1 cellular context compared by ENCODE assay signal in the genomic region with DNA sequence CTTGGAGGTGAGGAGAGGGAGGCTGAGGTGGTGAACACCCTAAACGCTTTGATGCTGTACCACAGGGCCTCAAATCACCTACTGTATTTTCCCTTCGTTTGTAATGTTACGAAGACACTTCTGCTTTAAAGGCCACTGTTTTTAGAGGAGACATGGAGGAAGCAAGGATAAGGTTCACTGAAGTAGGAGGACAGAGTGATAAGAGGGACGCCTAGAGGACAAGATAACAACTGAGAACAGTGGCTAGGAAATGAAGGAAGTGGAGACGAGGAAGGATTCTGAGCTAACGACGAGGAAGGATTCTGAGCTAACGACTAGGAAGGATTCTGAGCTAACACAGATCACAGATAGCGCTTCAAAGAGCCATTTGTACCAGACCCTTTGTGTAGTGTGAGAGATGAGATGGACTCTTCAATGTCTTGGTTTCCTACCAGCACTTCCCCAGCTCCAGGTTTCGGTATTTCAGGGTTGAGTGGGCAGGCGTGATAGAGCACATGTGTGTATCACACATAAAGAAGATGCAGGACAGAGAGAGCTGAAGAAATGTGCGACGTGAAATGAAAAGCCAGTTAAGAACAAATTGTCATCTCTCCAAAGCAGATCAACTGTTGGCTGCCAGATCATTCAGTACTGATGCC.
A peak's percentile ranks its signal among the peaks of the same experiment; 100 is the strongest.
TF ChIP-seq lines count a peak whose summit lies in the region.

No MANE protein-coding gene starts in this region.

TF ChIP-seq in K562, 482 proteins besides CTCF, POLR2A, EP300 and RAD21 (continued from another document and continues in another):
- TF ChIP-seq, protein P1, sequence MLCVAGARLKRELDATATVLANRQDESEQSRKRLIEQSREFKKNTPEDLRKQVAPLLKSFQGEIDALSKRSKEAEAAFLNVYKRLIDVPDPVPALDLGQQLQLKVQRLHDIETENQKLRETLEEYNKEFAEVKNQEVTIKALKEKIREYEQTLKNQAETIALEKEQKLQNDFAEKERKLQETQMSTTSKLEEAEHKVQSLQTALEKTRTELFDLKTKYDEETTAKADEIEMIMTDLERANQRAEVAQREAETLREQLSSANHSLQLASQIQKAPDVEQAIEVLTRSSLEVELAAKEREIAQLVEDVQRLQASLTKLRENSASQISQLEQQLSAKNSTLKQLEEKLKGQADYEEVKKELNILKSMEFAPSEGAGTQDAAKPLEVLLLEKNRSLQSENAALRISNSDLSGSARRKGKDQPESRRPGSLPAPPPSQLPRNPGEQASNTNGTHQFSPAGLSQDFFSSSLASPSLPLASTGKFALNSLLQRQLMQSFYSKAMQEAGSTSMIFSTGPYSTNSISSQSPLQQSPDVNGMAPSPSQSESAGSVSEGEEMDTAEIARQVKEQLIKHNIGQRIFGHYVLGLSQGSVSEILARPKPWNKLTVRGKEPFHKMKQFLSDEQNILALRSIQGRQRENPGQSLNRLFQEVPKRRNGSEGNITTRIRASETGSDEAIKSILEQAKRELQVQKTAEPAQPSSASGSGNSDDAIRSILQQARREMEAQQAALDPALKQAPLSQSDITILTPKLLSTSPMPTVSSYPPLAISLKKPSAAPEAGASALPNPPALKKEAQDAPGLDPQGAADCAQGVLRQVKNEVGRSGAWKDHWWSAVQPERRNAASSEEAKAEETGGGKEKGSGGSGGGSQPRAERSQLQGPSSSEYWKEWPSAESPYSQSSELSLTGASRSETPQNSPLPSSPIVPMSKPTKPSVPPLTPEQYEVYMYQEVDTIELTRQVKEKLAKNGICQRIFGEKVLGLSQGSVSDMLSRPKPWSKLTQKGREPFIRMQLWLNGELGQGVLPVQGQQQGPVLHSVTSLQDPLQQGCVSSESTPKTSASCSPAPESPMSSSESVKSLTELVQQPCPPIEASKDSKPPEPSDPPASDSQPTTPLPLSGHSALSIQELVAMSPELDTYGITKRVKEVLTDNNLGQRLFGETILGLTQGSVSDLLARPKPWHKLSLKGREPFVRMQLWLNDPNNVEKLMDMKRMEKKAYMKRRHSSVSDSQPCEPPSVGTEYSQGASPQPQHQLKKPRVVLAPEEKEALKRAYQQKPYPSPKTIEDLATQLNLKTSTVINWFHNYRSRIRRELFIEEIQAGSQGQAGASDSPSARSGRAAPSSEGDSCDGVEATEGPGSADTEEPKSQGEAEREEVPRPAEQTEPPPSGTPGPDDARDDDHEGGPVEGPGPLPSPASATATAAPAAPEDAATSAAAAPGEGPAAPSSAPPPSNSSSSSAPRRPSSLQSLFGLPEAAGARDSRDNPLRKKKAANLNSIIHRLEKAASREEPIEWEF (CRISPR knock-in tag; IDR thresholded peaks at IDR 0.05): no peak
- TF ChIP-seq BACH1 (tag; IDR thresholded peaks at IDR 0.05): no peak; the same call in 1 of the 2 replicates
- TF ChIP-seq, protein P2, sequence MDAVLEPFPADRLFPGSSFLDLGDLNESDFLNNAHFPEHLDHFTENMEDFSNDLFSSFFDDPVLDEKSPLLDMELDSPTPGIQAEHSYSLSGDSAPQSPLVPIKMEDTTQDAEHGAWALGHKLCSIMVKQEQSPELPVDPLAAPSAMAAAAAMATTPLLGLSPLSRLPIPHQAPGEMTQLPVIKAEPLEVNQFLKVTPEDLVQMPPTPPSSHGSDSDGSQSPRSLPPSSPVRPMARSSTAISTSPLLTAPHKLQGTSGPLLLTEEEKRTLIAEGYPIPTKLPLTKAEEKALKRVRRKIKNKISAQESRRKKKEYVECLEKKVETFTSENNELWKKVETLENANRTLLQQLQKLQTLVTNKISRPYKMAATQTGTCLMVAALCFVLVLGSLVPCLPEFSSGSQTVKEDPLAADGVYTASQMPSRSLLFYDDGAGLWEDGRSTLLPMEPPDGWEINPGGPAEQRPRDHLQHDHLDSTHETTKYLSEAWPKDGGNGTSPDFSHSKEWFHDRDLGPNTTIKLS (IDR thresholded peaks at IDR 0.05; ENCODE audit: borderline replicate concordance, low read depth): no peak
- TF ChIP-seq TSC22D4 (tag; IDR thresholded peaks at IDR 0.05): no peak
- TF ChIP-seq, protein P3, sequence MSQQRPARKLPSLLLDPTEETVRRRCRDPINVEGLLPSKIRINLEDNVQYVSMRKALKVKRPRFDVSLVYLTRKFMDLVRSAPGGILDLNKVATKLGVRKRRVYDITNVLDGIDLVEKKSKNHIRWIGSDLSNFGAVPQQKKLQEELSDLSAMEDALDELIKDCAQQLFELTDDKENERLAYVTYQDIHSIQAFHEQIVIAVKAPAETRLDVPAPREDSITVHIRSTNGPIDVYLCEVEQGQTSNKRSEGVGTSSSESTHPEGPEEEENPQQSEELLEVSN (IDR thresholded peaks at IDR 0.05; ENCODE audit: borderline replicate concordance in 1 of 2, extremely low read depth in 1 of 2, insufficient read depth in 1 of 2, insufficient read length in 1 of 2, low read depth in 1 of 2, low read length in 1 of 2, poor library complexity in 1 of 2, severe bottlenecking in 1 of 2): no peak
- TF ChIP-seq, protein P4, sequence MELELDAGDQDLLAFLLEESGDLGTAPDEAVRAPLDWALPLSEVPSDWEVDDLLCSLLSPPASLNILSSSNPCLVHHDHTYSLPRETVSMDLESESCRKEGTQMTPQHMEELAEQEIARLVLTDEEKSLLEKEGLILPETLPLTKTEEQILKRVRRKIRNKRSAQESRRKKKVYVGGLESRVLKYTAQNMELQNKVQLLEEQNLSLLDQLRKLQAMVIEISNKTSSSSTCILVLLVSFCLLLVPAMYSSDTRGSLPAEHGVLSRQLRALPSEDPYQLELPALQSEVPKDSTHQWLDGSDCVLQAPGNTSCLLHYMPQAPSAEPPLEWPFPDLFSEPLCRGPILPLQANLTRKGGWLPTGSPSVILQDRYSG (tag; conservative IDR thresholded peaks at IDR 0.05; ENCODE audit: low read depth): no peak
- TF ChIP-seq RBM34 (IDR thresholded peaks at IDR 0.05; ENCODE audit: borderline replicate concordance, insufficient read depth, low read length): no peak
- peak; percentile 77; the same call in 1 of the 2 replicates for TF ChIP-seq SMARCA5 (IDR thresholded peaks at IDR 0.05)
- no peak for TF ChIP-seq CREB1 (IDR thresholded peaks at IDR 0.05)
- no peak for TF ChIP-seq CREB1 (CRISPR knock-in tag; IDR thresholded peaks at IDR 0.05)
- TF ChIP-seq TAF9B (IDR thresholded peaks at IDR 0.05; ENCODE audit: partially characterized antibody): no peak
- no peak for TF ChIP-seq TAF15 (IDR thresholded peaks at IDR 0.05; ENCODE audit: low read depth, low read length)
- no peak for TF ChIP-seq ZNF133 (CRISPR knock-in tag; IDR thresholded peaks at IDR 0.05)
- TF ChIP-seq ZNF507 (tag; conservative IDR thresholded peaks at IDR 0.05): no peak
- peak; percentile 82 for TF ChIP-seq SMARCA4 (IDR thresholded peaks at IDR 0.05)
- TF ChIP-seq XRCC4 (IDR thresholded peaks at IDR 0.05; ENCODE audit: extremely low read depth, insufficient read depth, insufficient read length): no peak
- TF ChIP-seq, protein P5, sequence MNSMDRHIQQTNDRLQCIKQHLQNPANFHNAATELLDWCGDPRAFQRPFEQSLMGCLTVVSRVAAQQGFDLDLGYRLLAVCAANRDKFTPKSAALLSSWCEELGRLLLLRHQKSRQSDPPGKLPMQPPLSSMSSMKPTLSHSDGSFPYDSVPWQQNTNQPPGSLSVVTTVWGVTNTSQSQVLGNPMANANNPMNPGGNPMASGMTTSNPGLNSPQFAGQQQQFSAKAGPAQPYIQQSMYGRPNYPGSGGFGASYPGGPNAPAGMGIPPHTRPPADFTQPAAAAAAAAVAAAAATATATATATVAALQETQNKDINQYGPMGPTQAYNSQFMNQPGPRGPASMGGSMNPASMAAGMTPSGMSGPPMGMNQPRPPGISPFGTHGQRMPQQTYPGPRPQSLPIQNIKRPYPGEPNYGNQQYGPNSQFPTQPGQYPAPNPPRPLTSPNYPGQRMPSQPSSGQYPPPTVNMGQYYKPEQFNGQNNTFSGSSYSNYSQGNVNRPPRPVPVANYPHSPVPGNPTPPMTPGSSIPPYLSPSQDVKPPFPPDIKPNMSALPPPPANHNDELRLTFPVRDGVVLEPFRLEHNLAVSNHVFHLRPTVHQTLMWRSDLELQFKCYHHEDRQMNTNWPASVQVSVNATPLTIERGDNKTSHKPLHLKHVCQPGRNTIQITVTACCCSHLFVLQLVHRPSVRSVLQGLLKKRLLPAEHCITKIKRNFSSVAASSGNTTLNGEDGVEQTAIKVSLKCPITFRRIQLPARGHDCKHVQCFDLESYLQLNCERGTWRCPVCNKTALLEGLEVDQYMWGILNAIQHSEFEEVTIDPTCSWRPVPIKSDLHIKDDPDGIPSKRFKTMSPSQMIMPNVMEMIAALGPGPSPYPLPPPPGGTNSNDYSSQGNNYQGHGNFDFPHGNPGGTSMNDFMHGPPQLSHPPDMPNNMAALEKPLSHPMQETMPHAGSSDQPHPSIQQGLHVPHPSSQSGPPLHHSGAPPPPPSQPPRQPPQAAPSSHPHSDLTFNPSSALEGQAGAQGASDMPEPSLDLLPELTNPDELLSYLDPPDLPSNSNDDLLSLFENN (IDR thresholded peaks at IDR 0.05; ENCODE audit: low read depth in 2 of 2, low read length in 2 of 2): no peak
- no peak for TF ChIP-seq ZNF263 (CRISPR knock-in tag; IDR thresholded peaks at IDR 0.05; ENCODE audit: borderline replicate concordance)
- TF ChIP-seq, protein P6, sequence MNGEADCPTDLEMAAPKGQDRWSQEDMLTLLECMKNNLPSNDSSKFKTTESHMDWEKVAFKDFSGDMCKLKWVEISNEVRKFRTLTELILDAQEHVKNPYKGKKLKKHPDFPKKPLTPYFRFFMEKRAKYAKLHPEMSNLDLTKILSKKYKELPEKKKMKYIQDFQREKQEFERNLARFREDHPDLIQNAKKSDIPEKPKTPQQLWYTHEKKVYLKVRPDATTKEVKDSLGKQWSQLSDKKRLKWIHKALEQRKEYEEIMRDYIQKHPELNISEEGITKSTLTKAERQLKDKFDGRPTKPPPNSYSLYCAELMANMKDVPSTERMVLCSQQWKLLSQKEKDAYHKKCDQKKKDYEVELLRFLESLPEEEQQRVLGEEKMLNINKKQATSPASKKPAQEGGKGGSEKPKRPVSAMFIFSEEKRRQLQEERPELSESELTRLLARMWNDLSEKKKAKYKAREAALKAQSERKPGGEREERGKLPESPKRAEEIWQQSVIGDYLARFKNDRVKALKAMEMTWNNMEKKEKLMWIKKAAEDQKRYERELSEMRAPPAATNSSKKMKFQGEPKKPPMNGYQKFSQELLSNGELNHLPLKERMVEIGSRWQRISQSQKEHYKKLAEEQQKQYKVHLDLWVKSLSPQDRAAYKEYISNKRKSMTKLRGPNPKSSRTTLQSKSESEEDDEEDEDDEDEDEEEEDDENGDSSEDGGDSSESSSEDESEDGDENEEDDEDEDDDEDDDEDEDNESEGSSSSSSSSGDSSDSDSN (IDR thresholded peaks at IDR 0.05; ENCODE audit: borderline replicate concordance in 1 of 2, low read depth in 2 of 2, low read length in 2 of 2): 0 out of 4 replicates have a peak, but pooled peaks of 1 of the 2 experiments have one; percentile 33
- peak; percentile 80 for TF ChIP-seq SMARCE1 (IDR thresholded peaks at IDR 0.05)
- no peak for TF ChIP-seq ZNF444 (CRISPR knock-in tag; IDR thresholded peaks at IDR 0.05)
- no peak for TF ChIP-seq FUS (optimal IDR thresholded peaks at IDR 0.05; ENCODE audit: low read depth, low read length)
- no peak for TF ChIP-seq ZNF212 (CRISPR knock-in tag; IDR thresholded peaks at IDR 0.05)
- peak; percentile 40 for TF ChIP-seq NUFIP1 (IDR thresholded peaks at IDR 0.05; ENCODE audit: partially characterized antibody)
- no peak for TF ChIP-seq NR2C2 (CRISPR knock-in tag; IDR thresholded peaks at IDR 0.05)
- TF ChIP-seq NR2C2 (tag; IDR thresholded peaks at IDR 0.05): no peak
- TF ChIP-seq ZFX (CRISPR knock-in tag; IDR thresholded peaks at IDR 0.05): no peak
- TF ChIP-seq, protein P7, sequence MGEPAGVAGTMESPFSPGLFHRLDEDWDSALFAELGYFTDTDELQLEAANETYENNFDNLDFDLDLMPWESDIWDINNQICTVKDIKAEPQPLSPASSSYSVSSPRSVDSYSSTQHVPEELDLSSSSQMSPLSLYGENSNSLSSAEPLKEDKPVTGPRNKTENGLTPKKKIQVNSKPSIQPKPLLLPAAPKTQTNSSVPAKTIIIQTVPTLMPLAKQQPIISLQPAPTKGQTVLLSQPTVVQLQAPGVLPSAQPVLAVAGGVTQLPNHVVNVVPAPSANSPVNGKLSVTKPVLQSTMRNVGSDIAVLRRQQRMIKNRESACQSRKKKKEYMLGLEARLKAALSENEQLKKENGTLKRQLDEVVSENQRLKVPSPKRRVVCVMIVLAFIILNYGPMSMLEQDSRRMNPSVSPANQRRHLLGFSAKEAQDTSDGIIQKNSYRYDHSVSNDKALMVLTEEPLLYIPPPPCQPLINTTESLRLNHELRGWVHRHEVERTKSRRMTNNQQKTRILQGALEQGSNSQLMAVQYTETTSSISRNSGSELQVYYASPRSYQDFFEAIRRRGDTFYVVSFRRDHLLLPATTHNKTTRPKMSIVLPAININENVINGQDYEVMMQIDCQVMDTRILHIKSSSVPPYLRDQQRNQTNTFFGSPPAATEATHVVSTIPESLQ (CRISPR knock-in tag; IDR thresholded peaks at IDR 0.05): no peak
- no peak; a peak in 1 of 4 replicates for TF ChIP-seq KDM1A (IDR thresholded peaks at IDR 0.05)
- TF ChIP-seq ZNF785 (CRISPR knock-in tag; IDR thresholded peaks at IDR 0.05): no peak
- TF ChIP-seq ZNF3 (CRISPR knock-in tag; IDR thresholded peaks at IDR 0.05): no peak
- no peak for TF ChIP-seq ZNF75A (CRISPR knock-in tag; IDR thresholded peaks at IDR 0.05)
- TF ChIP-seq, protein P8, sequence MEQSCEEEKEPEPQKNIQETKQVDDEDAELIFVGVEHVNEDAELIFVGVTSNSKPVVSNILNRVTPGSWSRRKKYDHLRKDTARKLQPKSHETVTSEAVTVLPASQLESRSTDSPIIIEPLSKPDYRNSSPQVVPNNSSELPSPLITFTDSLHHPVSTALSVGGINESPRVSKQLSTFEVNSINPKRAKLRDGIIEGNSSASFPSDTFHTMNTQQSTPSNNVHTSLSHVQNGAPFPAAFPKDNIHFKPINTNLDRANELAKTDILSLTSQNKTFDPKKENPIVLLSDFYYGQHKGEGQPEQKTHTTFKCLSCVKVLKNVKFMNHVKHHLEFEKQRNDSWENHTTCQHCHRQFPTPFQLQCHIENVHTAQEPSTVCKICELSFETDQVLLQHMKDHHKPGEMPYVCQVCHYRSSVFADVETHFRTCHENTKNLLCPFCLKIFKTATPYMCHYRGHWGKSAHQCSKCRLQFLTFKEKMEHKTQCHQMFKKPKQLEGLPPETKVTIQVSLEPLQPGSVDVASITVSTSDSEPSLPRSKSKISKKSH (CRISPR knock-in tag; IDR thresholded peaks at IDR 0.05): no peak
- no peak for TF ChIP-seq ZNF274 (IDR thresholded peaks at IDR 0.05; ENCODE audit: borderline replicate concordance, low read depth, low read length)
- no peak for TF ChIP-seq MEIS2 (IDR thresholded peaks at IDR 0.05; ENCODE audit: partially characterized antibody)
- TF ChIP-seq ARID2 (IDR thresholded peaks at IDR 0.05): peak; percentile 49; the same call in 1 of the 2 replicates
- TF ChIP-seq, protein P9, sequence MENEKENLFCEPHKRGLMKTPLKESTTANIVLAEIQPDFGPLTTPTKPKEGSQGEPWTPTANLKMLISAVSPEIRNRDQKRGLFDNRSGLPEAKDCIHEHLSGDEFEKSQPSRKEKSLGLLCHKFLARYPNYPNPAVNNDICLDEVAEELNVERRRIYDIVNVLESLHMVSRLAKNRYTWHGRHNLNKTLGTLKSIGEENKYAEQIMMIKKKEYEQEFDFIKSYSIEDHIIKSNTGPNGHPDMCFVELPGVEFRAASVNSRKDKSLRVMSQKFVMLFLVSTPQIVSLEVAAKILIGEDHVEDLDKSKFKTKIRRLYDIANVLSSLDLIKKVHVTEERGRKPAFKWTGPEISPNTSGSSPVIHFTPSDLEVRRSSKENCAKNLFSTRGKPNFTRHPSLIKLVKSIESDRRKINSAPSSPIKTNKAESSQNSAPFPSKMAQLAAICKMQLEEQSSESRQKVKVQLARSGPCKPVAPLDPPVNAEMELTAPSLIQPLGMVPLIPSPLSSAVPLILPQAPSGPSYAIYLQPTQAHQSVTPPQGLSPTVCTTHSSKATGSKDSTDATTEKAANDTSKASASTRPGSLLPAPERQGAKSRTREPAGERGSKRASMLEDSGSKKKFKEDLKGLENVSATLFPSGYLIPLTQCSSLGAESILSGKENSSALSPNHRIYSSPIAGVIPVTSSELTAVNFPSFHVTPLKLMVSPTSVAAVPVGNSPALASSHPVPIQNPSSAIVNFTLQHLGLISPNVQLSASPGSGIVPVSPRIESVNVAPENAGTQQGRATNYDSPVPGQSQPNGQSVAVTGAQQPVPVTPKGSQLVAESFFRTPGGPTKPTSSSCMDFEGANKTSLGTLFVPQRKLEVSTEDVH (IDR thresholded peaks at IDR 0.05; ENCODE audit: low read depth, partially characterized antibody): no peak
